In genomic region chr2:38527338-38528007, GRCh38 we compare ENCODE assay signal across 10 cellular contexts.
DNase-seq lines count a peak whose midpoint lies in the region; TF ChIP-seq lines count a peak whose summit lies in the region.
"Had no signal": no experiment of that assay in that cellular context is flagged by ENCODE, and none has a peak within 500 bp of the region (broad histone marks: within the 10 kb centered on the region; RNA-seq: fewer than 3 reads in every experiment).

No MANE protein-coding gene starts in this region.

- TF ChIP-seq CTCF in left ventricle myocardium inferior (IDR thresholded peaks at IDR 0.05; ENCODE audit: borderline replicate concordance) (no peak), MCF 10A (IDR thresholded peaks at IDR 0.05; ENCODE audit: unreplicated experiment) (no peak), vagina (IDR thresholded peaks at IDR 0.05) (no peak)

- BruUV-seq in MCF 10A (replicated peaks; lab: Mats Ljungman, UMichigan) = no TSS peak

- peak overlapping the region; percentile 63 for H3K4me3 ChIP-seq in left ventricle myocardium inferior
- peak overlapping the region in 1 of 2 experiments; percentile 77 for H3K4me3 ChIP-seq in mesenchymal stem cell (ENCODE audit: insufficient read depth in 1 of 2, low read depth in 1 of 2, low read length in 2 of 2)
- H3K4me3 ChIP-seq in vagina = peak overlapping the region; percentile 37 to 50
- H3K4me3 ChIP-seq: mucosa of descending colon had no signal

- H3K4me1 ChIP-seq in left ventricle myocardium inferior = peaks cover 8% of the 10 kb centered on the region
- H3K4me1 ChIP-seq in mesenchymal stem cell (ENCODE audit: control insufficient read depth, insufficient read depth, low read depth, low read length) = no peaks in the 10 kb centered on the region
- H3K4me1 ChIP-seq in vagina = no peaks in the 10 kb centered on the region

- no peak overlapping the region for H2BK5ac ChIP-seq in mesenchymal stem cell (ENCODE audit: low read depth, low read length, poor library complexity, severe bottlenecking)

- no peak overlapping the region for H3K14ac ChIP-seq in mesenchymal stem cell (ENCODE audit: low read length in 2 of 2)

- WGBS in mesenchymal stem cell = 93% methylated on average over 3 of the region's 5 CpGs

- H2BK120ac ChIP-seq in mesenchymal stem cell (ENCODE audit: low read depth, low read length) = no peak overlapping the region

- H3K36me3 Mint-ChIP-seq in MCF 10A (ENCODE audit: insufficient read depth, unreplicated experiment) = peaks cover 8% of the 10 kb centered on the region

- no peak overlapping the region for H3K18ac ChIP-seq in mesenchymal stem cell (ENCODE audit: low read depth in 1 of 2, low read length in 2 of 2)

- peak overlapping the region; percentile 83 for H3K4me2 ChIP-seq in mesenchymal stem cell (ENCODE audit: low read length, poor library complexity, severe bottlenecking)

- H2AK5ac ChIP-seq in mesenchymal stem cell (ENCODE audit: low read length, severe bottlenecking) = no peak overlapping the region

- DNase-seq in left ventricle myocardium inferior = no peak
- DNase-seq in cardiac septum (ENCODE audit: low spot score) = no peak
- DNase-seq in MCF 10A (ENCODE audit: unreplicated experiment) = peak; percentile 36
- no peak for DNase-seq in mesenchymal stem cell
- no peak for DNase-seq in vagina (ENCODE audit: extremely low spot score in 2 of 2)
- DNase-seq in NCI-H748 (lab: John Stamatoyannopoulos, UW; ENCODE audit: unreplicated experiment) = no peak
- DNase-seq in hippocampal formation (lab: John Stamatoyannopoulos, UW) = no peak
- no peak for DNase-seq in RKO (ENCODE audit: low spot score)
- DNase-seq: central memory CD4-positive, alpha-beta T cell; mucosa of descending colon had no signal

- no peak overlapping the region for H2BK15ac ChIP-seq in mesenchymal stem cell (ENCODE audit: low read depth, poor library complexity, severe bottlenecking)

- no peak overlapping the region for H3K27ac Mint-ChIP-seq in MCF 10A (ENCODE audit: low read depth, unreplicated experiment)

- H3K79me1 ChIP-seq in mesenchymal stem cell (replicated peaks; ENCODE audit: low read length, poor library complexity, severe bottlenecking) = no peaks in the 10 kb centered on the region

- CTCF ChIA-PET in MCF 10A (lab: Yijun Ruan, JAX) = interaction anchor here (0.5 to 0.7 kb wide), 4 partner anchors 54 to 277 kb away, joined by 3 to 4 read pairs (median 3); no protein-coding TSS in a partner anchor

- H2BK12ac ChIP-seq in mesenchymal stem cell (ENCODE audit: low read length in 2 of 2) = no peak overlapping the region

- H3K4me1 Mint-ChIP-seq in MCF 10A (ENCODE audit: insufficient read depth, unreplicated experiment) = peaks cover 15% of the 10 kb centered on the region

- H3K27ac ChIP-seq in left ventricle myocardium inferior (replicated peaks) (no peak overlapping the region), mesenchymal stem cell (ENCODE audit: low read length, poor library complexity, severe bottlenecking) (peak overlapping the region; percentile 51), vagina (peak overlapping the region; percentile 69)

- H4K8ac ChIP-seq in mesenchymal stem cell (ENCODE audit: low read length) = no peak overlapping the region

- no peaks in the 10 kb centered on the region for H3K9me3 Mint-ChIP-seq in MCF 10A (ENCODE audit: unreplicated experiment)

- intact Hi-C loops in left ventricle myocardium inferior (cut with micrococcal nuclease) = no loop called here
- intact Hi-C loops in cardiac septum (cut with DNase I) = no loop called here
- intact Hi-C loops in MCF 10A (cut with micrococcal nuclease) = loop anchor here (2.0 to 5.0 kb wide), 2 partner anchors 65 to 210 kb away; no protein-coding TSS in a partner anchor
- intact Hi-C loops in vagina (cut with DNase I) = no loop called here

- no peaks in the 10 kb centered on the region for H3K27me3 Mint-ChIP-seq in MCF 10A (ENCODE audit: insufficient read depth, unreplicated experiment)

- H3K9me3 ChIP-seq in left ventricle myocardium inferior (replicated peaks) (no peaks in the 10 kb centered on the region), mesenchymal stem cell (ENCODE audit: control insufficient read depth, low read length) (no peaks in the 10 kb centered on the region), vagina (no peaks in the 10 kb centered on the region)
- H3K9me3 ChIP-seq: mucosa of descending colon had no signal

- H2AFZ ChIP-seq in mesenchymal stem cell (ENCODE audit: low read depth, low read length) = no peak overlapping the region

- H3K4me3 Mint-ChIP-seq in MCF 10A (ENCODE audit: unreplicated experiment) = peak overlapping the region; percentile 69

- H3K36me3 ChIP-seq in left ventricle myocardium inferior (no peaks in the 10 kb centered on the region), mesenchymal stem cell (ENCODE audit: control insufficient read depth in 1 of 2, insufficient read depth in 2 of 2, low read depth in 1 of 2, low read length in 2 of 2) (no peaks in the 10 kb centered on the region), vagina (no peaks in the 10 kb centered on the region)

- H4K91ac ChIP-seq in mesenchymal stem cell (ENCODE audit: low read length) = no peak overlapping the region

- H3K4ac ChIP-seq in mesenchymal stem cell (ENCODE audit: low read depth in 1 of 2, low read length in 2 of 2) = no peak overlapping the region

- H3K23ac ChIP-seq in mesenchymal stem cell (ENCODE audit: low read length in 2 of 2) = no peak overlapping the region

- H3K27me3 ChIP-seq in left ventricle myocardium inferior (ENCODE audit: low read depth) (peaks cover 9% of the 10 kb centered on the region), mesenchymal stem cell (ENCODE audit: control insufficient read depth in 1 of 2, insufficient read depth in 1 of 2, low read length in 2 of 2) (peaks cover 7 to 12% of the 10 kb centered on the region in 2 experiments), vagina (no peaks in the 10 kb centered on the region)

- POLR2A ChIA-PET in MCF 10A (lab: Yijun Ruan, JAX) = interaction anchor here (0.6 to 2.1 kb wide), 11 partner anchors 9 to 224 kb away, joined by 3 to 6 read pairs (median 3); partner anchors contain the start of gene SRSF7

- H3K9ac ChIP-seq in mesenchymal stem cell (ENCODE audit: low read length) = peak overlapping the region; percentile 88

- TF ChIP-seq POLR2A in vagina (IDR thresholded peaks at IDR 0.05) = no peak
